ENCODE assay signal across 9 cellular contexts in the genomic region with DNA sequence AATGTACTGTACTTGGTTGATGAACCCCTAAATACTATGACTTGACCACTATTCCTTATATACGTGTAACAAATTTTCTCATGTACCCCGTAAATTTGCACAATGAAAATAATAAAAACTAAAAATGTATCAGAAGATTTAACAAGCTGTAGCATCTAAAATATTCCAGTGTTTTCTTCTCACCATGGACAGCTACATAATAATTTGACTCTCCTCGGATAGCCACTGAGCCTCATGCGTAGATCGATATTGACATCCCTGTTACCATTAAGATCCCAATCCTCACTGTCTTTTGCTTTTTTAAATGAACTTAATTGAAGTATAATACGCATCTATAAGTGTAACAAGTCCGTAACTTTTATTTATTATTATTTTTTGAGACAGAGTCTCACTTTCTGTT.
"Had no signal": no experiment of that assay in that cellular context is flagged by ENCODE, and none has a peak within 500 bp of the region (broad histone marks: within the 10 kb centered on the region; RNA-seq: fewer than 3 reads in every experiment).

No MANE protein-coding gene starts in this region.

- FAIRE-seq: HepG2, HTR-8/SVneo, K562 had no signal

- H3K9ac ChIP-seq: KMS-11 had no signal

- H3K4me2 ChIP-seq: KMS-11 had no signal

- H3K27ac ChIP-seq: HL-60, KMS-11 had no signal

- H3K9me3 Mint-ChIP-seq: IgD-negative memory B cell had no signal

- DNase-seq: IMR-90, KBM-7, KG1 had no signal

- ATAC-seq: HepG2, K562 had no signal

- H3K27ac Mint-ChIP-seq: IgD-negative memory B cell had no signal

- H3K4me3 ChIP-seq: K562 had no signal

- H3K4me3 Mint-ChIP-seq: IgD-negative memory B cell had no signal
